ENCODE assay signal across 26 cellular contexts in genomic region chr17:75563063-75563758, GRCh38.
"Had no signal": no experiment of that assay in that cellular context is flagged by ENCODE, and none has a peak within 500 bp of the region (broad histone marks: within the 10 kb centered on the region; RNA-seq: fewer than 3 reads in every experiment).

No MANE protein-coding gene starts in this region.

- FAIRE-seq: endothelial cell of umbilical vein, islet of Langerhans had no signal

- H3K4me1 ChIP-seq: colonic mucosa, esophagus muscularis mucosa, foreskin keratinocyte, gastroesophageal sphincter, heart left ventricle, parathyroid adenoma, prostate gland, right atrium auricular region, tibial nerve had no signal

- H2AFZ ChIP-seq: parathyroid adenoma had no signal

- H3K9me3 ChIP-seq: colonic mucosa, esophagus muscularis mucosa, gastroesophageal sphincter, heart left ventricle, lower lobe of right lung, prostate gland, right atrium auricular region, spleen, thoracic aorta, tibial nerve, upper lobe of left lung had no signal

- H3K9ac ChIP-seq: parathyroid adenoma had no signal

- H3K79me2 ChIP-seq: parathyroid adenoma had no signal

- H3K4me3 ChIP-seq: colonic mucosa, esophagus muscularis mucosa, gastroesophageal sphincter, heart left ventricle, lower lobe of right lung, prostate gland, right atrium auricular region, skin epidermis, spleen, thoracic aorta, tibial nerve, upper lobe of left lung had no signal

- H3K27ac ChIP-seq: colonic mucosa, esophagus muscularis mucosa, foreskin keratinocyte, gastroesophageal sphincter, heart left ventricle, lower lobe of right lung, parathyroid adenoma, prostate gland, right atrium auricular region, skin epidermis, spleen, thoracic aorta, tibial nerve, upper lobe of left lung had no signal

- ATAC-seq: foreskin keratinocyte; gastroesophageal sphincter; heart left ventricle; left colon; left ventricle myocardium superior; lower lobe of right lung; natural killer cell; stimulated activated memory B cell treated with anti-CD40 and anti-IgM and Interleukin-4, amounts not matched to agents 10 μg/mL and 1 μg/mL and 100 μg/mL, for 72 hours; stimulated activated naive CD8-positive, alpha-beta T cell treated with anti-CD3 and anti-CD28 coated beads, Interleukin-15, Interleukin-2, amounts not matched to agents 100 U/mL and 50 U/mL, for 24 hours had no signal

- H3K27me3 ChIP-seq: colonic mucosa, esophagus muscularis mucosa, foreskin keratinocyte, gastroesophageal sphincter, heart left ventricle, right atrium auricular region, spleen, tibial nerve, upper lobe of left lung had no signal

- DNase-seq: colonic mucosa; effector CD8-positive, alpha-beta T cell; foreskin keratinocyte; heart left ventricle; hippocampal formation; kidney glomerular epithelial cell; left colon; left ventricle myocardium superior; lower lobe of right lung; natural killer cell; spleen; stimulated activated CD4-positive, alpha-beta T cell treated with anti-CD3 and anti-CD28 coated beads, Interleukin-4, amount 100 ng/mL, for 4 hours; stimulated activated naive CD8-positive, alpha-beta T cell treated with anti-CD3 and anti-CD28 coated beads, Interleukin-15, Interleukin-2, amounts not matched to agents 100 U/mL and 50 U/mL, for 24 hours; substantia nigra; upper lobe of left lung had no signal
